ENCODE assay signal across 20 cellular contexts in genomic region chr2:6881516-6881915, GRCh38. TPM values are rescaled to one million over a fixed set of nuclear protein-coding genes. Genes with fewer than 3 reads are reported as not detected.
DNase-seq lines count a peak whose midpoint lies in the region; ATAC-seq, FAIRE-seq and TF ChIP-seq lines count a peak whose summit lies in the region.
"Had no signal": no experiment of that assay in that cellular context is flagged by ENCODE, and none has a peak within 500 bp of the region (broad histone marks: within the 10 kb centered on the region; RNA-seq: fewer than 3 reads in every experiment).

No MANE protein-coding gene starts in this region.

- no peaks in the 10 kb centered on the region for H3K27me3 Mint-ChIP-seq in T-helper 2 cell treated with Interferon-gamma antibody and Interleukin-4, amounts not matched to agents 5 μg/mL and 100 μg/mL, for 36 hours (ENCODE audit: low read depth)
- H3K27me3 Mint-ChIP-seq in activated naive CD4-positive, alpha-beta T cell treated with anti-CD3 and anti-CD28 coated beads, Interleukin-2, amount 50 U/mL, for 24 hours: no peaks in the 10 kb centered on the region
- H3K27me3 Mint-ChIP-seq in activated naive CD4-positive, alpha-beta T cell treated with anti-CD3 and anti-CD28 coated beads for 36 hours (ENCODE audit: low read depth): no peaks in the 10 kb centered on the region
- H3K27me3 Mint-ChIP-seq in activated T-helper 2 cell treated with anti-CD3 and anti-CD28 coated beads, Interferon-gamma antibody, Interleukin-2, Interleukin-4, amounts not matched to agents 10 μg/mL and 5 μg/mL and 100 μg/mL, durations not matched to agents 14 hours and 24 hours and 36 hours (ENCODE audit: low read depth): no peaks in the 10 kb centered on the region
- H3K27me3 Mint-ChIP-seq in chondrocyte (ENCODE audit: low read depth): peaks cover 12% of the 10 kb centered on the region
- H3K27me3 Mint-ChIP-seq: IgD-negative memory B cell had no signal

- intact Hi-C loops in activated naive CD4-positive, alpha-beta T cell treated with anti-CD3 and anti-CD28 coated beads for 36 hours (cut with micrococcal nuclease): no loop called here
- intact Hi-C loops in activated T-helper 2 cell treated with anti-CD3 and anti-CD28 coated beads, Interferon-gamma antibody, Interleukin-2, Interleukin-4, amounts not matched to agents 10 μg/mL and 5 μg/mL and 100 μg/mL, durations not matched to agents 14 hours and 24 hours and 36 hours (cut with micrococcal nuclease): loop anchor here (2.0 kb wide), 1 partner anchor 27 kb away; no protein-coding TSS in a partner anchor

- peaks cover 54% of the 10 kb centered on the region for H3K36me3 Mint-ChIP-seq in T-helper 2 cell treated with Interferon-gamma antibody and Interleukin-4, amounts not matched to agents 5 μg/mL and 100 μg/mL, for 36 hours (ENCODE audit: low read depth)
- peaks cover 14% of the 10 kb centered on the region for H3K36me3 Mint-ChIP-seq in activated naive CD4-positive, alpha-beta T cell treated with anti-CD3 and anti-CD28 coated beads, Interleukin-2, amount 50 U/mL, for 24 hours
- H3K36me3 Mint-ChIP-seq in activated naive CD4-positive, alpha-beta T cell treated with anti-CD3 and anti-CD28 coated beads for 36 hours (ENCODE audit: low read depth): peaks cover 5% of the 10 kb centered on the region
- H3K36me3 Mint-ChIP-seq in activated T-helper 2 cell treated with anti-CD3 and anti-CD28 coated beads, Interferon-gamma antibody, Interleukin-2, Interleukin-4, amounts not matched to agents 10 μg/mL and 5 μg/mL and 100 μg/mL, durations not matched to agents 14 hours and 24 hours and 36 hours (ENCODE audit: low read depth): peaks cover 44% of the 10 kb centered on the region
- no peaks in the 10 kb centered on the region for H3K36me3 Mint-ChIP-seq in chondrocyte (ENCODE audit: low read depth)

- no peak for TF ChIP-seq POLR2A in GM12892 (IDR thresholded peaks at IDR 0.05; ENCODE audit: low read depth, low read length)

- CTCF ChIA-PET in activated naive CD4-positive, alpha-beta T cell treated with anti-CD3 and anti-CD28 coated beads for 36 hours (lab: Charles Lee): interaction anchor here (0.6 to 5.3 kb wide), 4 partner anchors 15 to 1408 kb away, joined by 3 to 54 read pairs (median 4); partner anchors contain the start of genes CMPK2 and RNF144A

- H3K4me1 Mint-ChIP-seq in T-helper 2 cell treated with Interferon-gamma antibody and Interleukin-4, amounts not matched to agents 5 μg/mL and 100 μg/mL, for 36 hours (ENCODE audit: low read depth): peaks cover 52% of the 10 kb centered on the region
- H3K4me1 Mint-ChIP-seq in activated naive CD4-positive, alpha-beta T cell treated with anti-CD3 and anti-CD28 coated beads, Interleukin-2, amount 50 U/mL, for 24 hours: peaks cover 73% of the 10 kb centered on the region
- H3K4me1 Mint-ChIP-seq in activated naive CD4-positive, alpha-beta T cell treated with anti-CD3 and anti-CD28 coated beads for 36 hours (ENCODE audit: low read depth): peaks cover 45% of the 10 kb centered on the region
- H3K4me1 Mint-ChIP-seq in activated T-helper 2 cell treated with anti-CD3 and anti-CD28 coated beads, Interferon-gamma antibody, Interleukin-2, Interleukin-4, amounts not matched to agents 10 μg/mL and 5 μg/mL and 100 μg/mL, durations not matched to agents 14 hours and 24 hours and 36 hours (ENCODE audit: low read depth): peaks cover 55% of the 10 kb centered on the region
- no peaks in the 10 kb centered on the region for H3K4me1 Mint-ChIP-seq in chondrocyte (ENCODE audit: low read depth)

- no peaks in the 10 kb centered on the region for H3K9me3 Mint-ChIP-seq in T-helper 2 cell treated with Interferon-gamma antibody and Interleukin-4, amounts not matched to agents 5 μg/mL and 100 μg/mL, for 36 hours
- no peaks in the 10 kb centered on the region for H3K9me3 Mint-ChIP-seq in activated naive CD4-positive, alpha-beta T cell treated with anti-CD3 and anti-CD28 coated beads, Interleukin-2, amount 50 U/mL, for 24 hours
- H3K9me3 Mint-ChIP-seq in activated naive CD4-positive, alpha-beta T cell treated with anti-CD3 and anti-CD28 coated beads for 36 hours: no peaks in the 10 kb centered on the region
- H3K9me3 Mint-ChIP-seq in activated T-helper 2 cell treated with anti-CD3 and anti-CD28 coated beads, Interferon-gamma antibody, Interleukin-2, Interleukin-4, amounts not matched to agents 10 μg/mL and 5 μg/mL and 100 μg/mL, durations not matched to agents 14 hours and 24 hours and 36 hours: no peaks in the 10 kb centered on the region
- no peaks in the 10 kb centered on the region for H3K9me3 Mint-ChIP-seq in chondrocyte (ENCODE audit: low read depth)
- H3K9me3 Mint-ChIP-seq: CD8-positive, alpha-beta T cell; IgD-negative memory B cell had no signal

- TF ChIP-seq CTCF in chondrocyte (IDR thresholded peaks at IDR 0.05): no peak

- no peak for DNase-seq in T-helper 2 cell treated with Interferon-gamma antibody and Interleukin-4, amounts not matched to agents 5 μg/mL and 100 μg/mL, for 36 hours (ENCODE audit: low spot score)
- DNase-seq in T-helper 2 cell (no peak), GM12892 (ENCODE audit: insufficient read length) (no peak), chondrocyte (ENCODE audit: low spot score) (no peak)
- no peak for DNase-seq in activated naive CD4-positive, alpha-beta T cell treated with anti-CD3 and anti-CD28 coated beads for 36 hours
- no peak for DNase-seq in activated T-helper 2 cell treated with anti-CD3 and anti-CD28 coated beads, Interferon-gamma antibody, Interleukin-2, Interleukin-4, amounts not matched to agents 10 μg/mL and 5 μg/mL and 100 μg/mL, durations not matched to agents 14 hours and 24 hours and 36 hours (ENCODE audit: low spot score)
- DNase-seq: 8988T; Calu3; CD8-positive, alpha-beta T cell; DMS53; NCI-H1092 treated with DMSO at 0.1 percent for 48 hours; NCI-H2081; NK-92 treated with Interleukin-12 subunit alpha and Interleukin-12 subunit beta, amount 100 ng/mL, for 24 hours; SHP77 had no signal

- ATAC-seq in GM19023 (IDR thresholded peaks at IDR 0.05; ENCODE audit: unreplicated experiment): no peak
- ATAC-seq: CD8-positive, alpha-beta T cell had no signal

- FAIRE-seq in GM12892 (lab: Jason Lieb, UNC): peak; percentile 73
- FAIRE-seq: GM18507, H1 had no signal

- peak overlapping the region; percentile 86 for H3K27ac Mint-ChIP-seq in T-helper 2 cell treated with Interferon-gamma antibody and Interleukin-4, amounts not matched to agents 5 μg/mL and 100 μg/mL, for 36 hours
- H3K27ac Mint-ChIP-seq in activated naive CD4-positive, alpha-beta T cell treated with anti-CD3 and anti-CD28 coated beads, Interleukin-2, amount 50 U/mL, for 24 hours: peak overlapping the region; percentile 76
- H3K27ac Mint-ChIP-seq in activated naive CD4-positive, alpha-beta T cell treated with anti-CD3 and anti-CD28 coated beads for 36 hours: no peak overlapping the region
- peak overlapping the region; percentile 76 for H3K27ac Mint-ChIP-seq in activated T-helper 2 cell treated with anti-CD3 and anti-CD28 coated beads, Interferon-gamma antibody, Interleukin-2, Interleukin-4, amounts not matched to agents 10 μg/mL and 5 μg/mL and 100 μg/mL, durations not matched to agents 14 hours and 24 hours and 36 hours
- H3K27ac Mint-ChIP-seq in chondrocyte (ENCODE audit: unreplicated experiment): no peak overlapping the region
- H3K27ac Mint-ChIP-seq: IgD-negative memory B cell had no signal

- H3K4me3 Mint-ChIP-seq in T-helper 2 cell treated with Interferon-gamma antibody and Interleukin-4, amounts not matched to agents 5 μg/mL and 100 μg/mL, for 36 hours: peak overlapping the region; percentile 88
- H3K4me3 Mint-ChIP-seq in activated naive CD4-positive, alpha-beta T cell treated with anti-CD3 and anti-CD28 coated beads, Interleukin-2, amount 50 U/mL, for 24 hours: peak overlapping the region; percentile 80
- H3K4me3 Mint-ChIP-seq in activated naive CD4-positive, alpha-beta T cell treated with anti-CD3 and anti-CD28 coated beads for 36 hours: no peak overlapping the region
- peak overlapping the region; percentile 72 for H3K4me3 Mint-ChIP-seq in activated T-helper 2 cell treated with anti-CD3 and anti-CD28 coated beads, Interferon-gamma antibody, Interleukin-2, Interleukin-4, amounts not matched to agents 10 μg/mL and 5 μg/mL and 100 μg/mL, durations not matched to agents 14 hours and 24 hours and 36 hours (ENCODE audit: low read depth)
- H3K4me3 Mint-ChIP-seq in chondrocyte (ENCODE audit: unreplicated experiment): no peak overlapping the region

RNA-seq across cellular contexts. Expression of gene RSAD2, which starts 3.9 kb away (rescaled TPM):
- total RNA-seq in activated naive CD4-positive, alpha-beta T cell treated with anti-CD3 and anti-CD28 coated beads for 36 hours: 1 to 10 TPM; 9.1 to 9.9 TPM
- 1.5 TPM for polyA plus RNA-seq in GM12892 (2012; ENCODE audit: missing spikeins)
- total RNA-seq in activated T-helper 2 cell treated with anti-CD3 and anti-CD28 coated beads, Interferon-gamma antibody, Interleukin-2, Interleukin-4, amounts not matched to agents 10 μg/mL and 5 μg/mL and 100 μg/mL, durations not matched to agents 14 hours and 24 hours and 36 hours: 2.0 and 2.2 TPM in 2 replicates
- total RNA-seq in chondrocyte: 0.12 to 0.22 TPM in 2 of 3 replicates, not detected in the other
- total RNA-seq: H1 had no signal
- polyA plus RNA-seq: H1 had no signal

RNA-seq across cellular contexts. Expression of gene CMPK2, which starts 15.8 kb away (rescaled TPM):
- total RNA-seq in activated naive CD4-positive, alpha-beta T cell treated with anti-CD3 and anti-CD28 coated beads for 36 hours: 1 to 10 TPM; 7.2 to 7.7 TPM
- polyA plus RNA-seq in GM12892 (2012; ENCODE audit: missing spikeins): 2.9 TPM
- 2.8 and 2.9 TPM in 2 replicates for total RNA-seq in activated T-helper 2 cell treated with anti-CD3 and anti-CD28 coated beads, Interferon-gamma antibody, Interleukin-2, Interleukin-4, amounts not matched to agents 10 μg/mL and 5 μg/mL and 100 μg/mL, durations not matched to agents 14 hours and 24 hours and 36 hours
- total RNA-seq in chondrocyte: 0.90 to 1.3 TPM (median 0.95 TPM) in 3 replicates
- total RNA-seq: LHCN-M2 had no signal

RNA-seq across cellular contexts. Expression of gene RNF144A, which starts 35.7 kb away (rescaled TPM):
- 10 to 100 TPM; 49.0 to 50.6 TPM for total RNA-seq in activated naive CD4-positive, alpha-beta T cell treated with anti-CD3 and anti-CD28 coated beads for 36 hours
- 2.1 TPM for polyA plus RNA-seq in GM12892 (2012; ENCODE audit: missing spikeins)
- 19.9 and 20.0 TPM in 2 replicates for total RNA-seq in activated T-helper 2 cell treated with anti-CD3 and anti-CD28 coated beads, Interferon-gamma antibody, Interleukin-2, Interleukin-4, amounts not matched to agents 10 μg/mL and 5 μg/mL and 100 μg/mL, durations not matched to agents 14 hours and 24 hours and 36 hours
- total RNA-seq in chondrocyte: 7.2 to 10.9 TPM (median 9.5 TPM) in 3 replicates

Comparison
In these comparisons a context has a peak if more than half of its experiments do, and no peak if none do; other contexts are left out.
1. H3K27ac Mint-ChIP-seq: peak in T-helper 2 cell treated with Interferon-gamma antibody and Interleukin-4, amounts not matched to agents 5 μg/mL and 100 μg/mL, for 36 hours (single experiment), activated naive CD4-positive, alpha-beta T cell treated with anti-CD3 and anti-CD28 coated beads, Interleukin-2, amount 50 U/mL, for 24 hours (single experiment) and activated T-helper 2 cell treated with anti-CD3 and anti-CD28 coated beads, Interferon-gamma antibody, Interleukin-2, Interleukin-4, amounts not matched to agents 10 μg/mL and 5 μg/mL and 100 μg/mL, durations not matched to agents 14 hours and 24 hours and 36 hours (single experiment); none in activated naive CD4-positive, alpha-beta T cell treated with anti-CD3 and anti-CD28 coated beads for 36 hours (single experiment) and chondrocyte (single experiment).
2. H3K4me3 Mint-ChIP-seq: peak in T-helper 2 cell treated with Interferon-gamma antibody and Interleukin-4, amounts not matched to agents 5 μg/mL and 100 μg/mL, for 36 hours (single experiment), activated naive CD4-positive, alpha-beta T cell treated with anti-CD3 and anti-CD28 coated beads, Interleukin-2, amount 50 U/mL, for 24 hours (single experiment) and activated T-helper 2 cell treated with anti-CD3 and anti-CD28 coated beads, Interferon-gamma antibody, Interleukin-2, Interleukin-4, amounts not matched to agents 10 μg/mL and 5 μg/mL and 100 μg/mL, durations not matched to agents 14 hours and 24 hours and 36 hours (single experiment); none in activated naive CD4-positive, alpha-beta T cell treated with anti-CD3 and anti-CD28 coated beads for 36 hours (single experiment) and chondrocyte (single experiment).